Comparison of ENCODE assay signal across 18 cellular contexts in genomic region chr2:23603156-23603555, GRCh38.
DNase-seq lines count a peak whose midpoint lies in the region; ATAC-seq and TF ChIP-seq lines count a peak whose summit lies in the region.
"Had no signal": no experiment of that assay in that cellular context is flagged by ENCODE, and none has a peak within 500 bp of the region (broad histone marks: within the 10 kb centered on the region; RNA-seq: fewer than 3 reads in every experiment).

No MANE protein-coding gene starts in this region.

- intact Hi-C loops in A673 (cut with micrococcal nuclease; ENCODE audit: unreplicated experiment) = no loop called here

- ATAC-seq in GM21619 (IDR thresholded peaks at IDR 0.05; ENCODE audit: unreplicated experiment) = no peak

- H3K36me3 Mint-ChIP-seq in chondrocyte (ENCODE audit: low read depth) = peaks cover 4% of the 10 kb centered on the region
- H3K36me3 Mint-ChIP-seq: CD4-positive, CD25-positive, alpha-beta regulatory T cell had no signal

- H3K4me3 ChIP-seq in A673 (ENCODE audit: low read depth, low read length, poor library complexity, severe bottlenecking) (no peak overlapping the region), muscle layer of duodenum (ENCODE audit: low read depth in 1 of 2, low read length in 2 of 2) (no peak overlapping the region), skeletal muscle satellite cell (ENCODE audit: low read length) (no peak overlapping the region)

- no peak overlapping the region for H3K4me3 Mint-ChIP-seq in chondrocyte (ENCODE audit: unreplicated experiment)
- H3K4me3 Mint-ChIP-seq: CD4-positive, CD25-positive, alpha-beta regulatory T cell had no signal

- H3K9ac ChIP-seq in skeletal muscle satellite cell (ENCODE audit: low read depth, low read length) = peak overlapping the region; percentile 71
- H3K9ac ChIP-seq: KMS-11 had no signal

- TF ChIP-seq CTCF in A673 (conservative IDR thresholded peaks at IDR 0.05; ENCODE audit: low read depth, low read length) (no peak), chondrocyte (IDR thresholded peaks at IDR 0.05) (no peak)

- H3K27ac ChIP-seq in A673 (ENCODE audit: low read depth, low read length, poor library complexity, severe bottlenecking) (peak overlapping the region; percentile 4), muscle layer of duodenum (ENCODE audit: low read length) (peak overlapping the region; percentile 71)
- H3K27ac ChIP-seq: KMS-11 had no signal

- CTCF ChIA-PET in A673 (lab: Charles Lee) = no interaction called here

- H3K9me3 Mint-ChIP-seq in chondrocyte (ENCODE audit: low read depth) = peaks cover 5% of the 10 kb centered on the region

- DNase-seq in A673 (ENCODE audit: low spot score) = no peak
- peak; percentile 48 for DNase-seq in chondrocyte (ENCODE audit: low spot score)
- DNase-seq in 8988T = no peak
- DNase-seq in stimulated activated CD4-positive, alpha-beta T cell treated with anti-CD3 and anti-CD28 coated beads, Interleukin-2, amount 100 ng/mL, for 24 hours = no peak
- DNase-seq in kidney glomerular epithelial cell (lab: John Stamatoyannopoulos, UW) = no peak
- DNase-seq: AML-193; Caco-2; CD4-positive, CD25-positive, alpha-beta regulatory T cell; DMS153; NCI-H1048; NCI-H1436 treated with DMSO at 0.1 percent for 48 hours; NCI-H2081; NCI-H774; RPMI8226 had no signal

- no peak overlapping the region for H3K27ac Mint-ChIP-seq in chondrocyte (ENCODE audit: unreplicated experiment)
- H3K27ac Mint-ChIP-seq: CD4-positive, CD25-positive, alpha-beta regulatory T cell had no signal

- no peaks in the 10 kb centered on the region for H3K36me3 ChIP-seq in A673 (ENCODE audit: insufficient read depth, low read length, poor library complexity, severe bottlenecking)
- H3K36me3 ChIP-seq in muscle layer of duodenum (ENCODE audit: control insufficient read depth in 1 of 2, insufficient read depth in 2 of 2, low read length in 2 of 2) = no peaks in the 10 kb centered on the region
- H3K36me3 ChIP-seq in skeletal muscle satellite cell (ENCODE audit: insufficient read depth, low read length) = no peaks in the 10 kb centered on the region

- POLR2A ChIA-PET in A673 (lab: Charles Lee; ENCODE audit: low non-redundant PET) = no interaction called here

- no TSS peak for BruUV-seq in A673 (replicated peaks; lab: Mats Ljungman, UMichigan)

- H3K27me3 Mint-ChIP-seq in chondrocyte (ENCODE audit: low read depth) = no peaks in the 10 kb centered on the region
- H3K27me3 Mint-ChIP-seq: CD4-positive, CD25-positive, alpha-beta regulatory T cell had no signal

- H3K4me1 Mint-ChIP-seq in chondrocyte (ENCODE audit: low read depth) = peaks cover 20% of the 10 kb centered on the region
- H3K4me1 Mint-ChIP-seq: CD4-positive, CD25-positive, alpha-beta regulatory T cell had no signal

- no peaks in the 10 kb centered on the region for H3K27me3 ChIP-seq in A673 (replicated peaks; ENCODE audit: insufficient read depth, low read depth, low read length, poor library complexity)
- no peaks in the 10 kb centered on the region for H3K27me3 ChIP-seq in muscle layer of duodenum (ENCODE audit: low read depth, low read length)
- no peaks in the 10 kb centered on the region for H3K27me3 ChIP-seq in skeletal muscle satellite cell (ENCODE audit: control insufficient read depth, insufficient read depth, low read length)

- no peaks in the 10 kb centered on the region for H3K9me3 ChIP-seq in A673 (ENCODE audit: low read depth, low read length, poor library complexity, severe bottlenecking)
- no peaks in the 10 kb centered on the region for H3K9me3 ChIP-seq in muscle layer of duodenum (ENCODE audit: control insufficient read depth in 1 of 2, low read length in 2 of 2)
- peaks cover 11% of the 10 kb centered on the region for H3K9me3 ChIP-seq in skeletal muscle satellite cell (replicated peaks; ENCODE audit: low read length)
- H3K9me3 ChIP-seq: Caco-2 had no signal

- peak overlapping the region; percentile 49 for H3K4me2 ChIP-seq in skeletal muscle satellite cell (ENCODE audit: low read length)
- H3K4me2 ChIP-seq: KMS-11 had no signal

- H3K4me1 ChIP-seq in A673 (ENCODE audit: insufficient read depth, low read length, poor library complexity, severe bottlenecking) (no peaks in the 10 kb centered on the region), muscle layer of duodenum (ENCODE audit: control insufficient read depth in 1 of 2, insufficient read depth in 2 of 2, low read length in 2 of 2) (peaks cover 7 to 8% of the 10 kb centered on the region in 2 donors), skeletal muscle satellite cell (ENCODE audit: control insufficient read depth, insufficient read depth, low read length) (peaks cover 33% of the 10 kb centered on the region)
- H3K4me1 ChIP-seq: Caco-2 had no signal
